7 cellular contexts compared by ENCODE assay signal in the genomic region with DNA sequence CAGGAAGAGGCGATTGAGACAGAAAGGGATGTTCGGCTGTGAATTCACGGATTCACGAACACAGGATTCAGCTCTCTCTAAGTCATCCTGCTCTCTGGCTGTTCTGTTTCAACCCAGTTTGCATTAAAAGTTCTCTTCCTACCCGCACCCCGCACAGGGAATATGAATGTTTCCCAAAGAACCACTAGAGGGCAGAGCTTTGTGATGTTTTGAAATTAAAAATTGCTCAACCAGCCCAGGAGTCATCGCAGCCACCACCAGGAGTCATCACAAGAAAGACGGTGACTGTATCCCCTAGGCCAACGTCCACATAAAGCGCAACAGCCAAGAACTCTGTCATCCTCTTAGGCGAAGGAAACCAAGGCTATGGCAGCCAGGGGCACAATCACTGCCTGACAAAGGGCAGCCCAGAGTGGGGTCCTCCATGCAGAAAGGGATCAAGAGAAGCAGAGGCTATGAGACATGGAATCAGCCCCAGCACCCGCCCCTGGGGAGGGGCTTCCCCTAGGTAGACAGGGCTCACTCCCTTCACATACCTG.
DNase-seq lines count a peak whose midpoint lies in the region; ATAC-seq and TF ChIP-seq lines count a peak whose summit lies in the region.

No MANE protein-coding gene starts in this region.

- H3K4me1 ChIP-seq in tibial nerve, result no peaks in the 10 kb centered on the region

- no peaks in the 10 kb centered on the region for H3K9me3 ChIP-seq in tibial nerve

- H3K27me3 ChIP-seq in kidney epithelial cell (ENCODE audit: control insufficient read depth, insufficient read depth, low read length) (no peaks in the 10 kb centered on the region), tibial nerve (no peaks in the 10 kb centered on the region)

- no peak for TF ChIP-seq EP300 in tibial nerve (IDR thresholded peaks at IDR 0.05)

- no peak for ATAC-seq in HG03469 (IDR thresholded peaks at IDR 0.05; ENCODE audit: unreplicated experiment)

- DNase-seq in Daoy (ENCODE audit: low read depth) (peak; percentile 80), GOT3 (lab: John Stamatoyannopoulos, UW) (peak; percentile 31), NCI-H69 (lab: John Stamatoyannopoulos, UW) (peak; percentile 57), astrocyte of the hippocampus (ENCODE audit: low read depth, low spot score) (peak; percentile 47), kidney epithelial cell (ENCODE audit: low read depth) (no peak), tibial nerve (ENCODE audit: low spot score in 2 of 2) (no peak)

- TF ChIP-seq CTCF in kidney epithelial cell (IDR thresholded peaks at IDR 0.05; ENCODE audit: insufficient read depth, low read length, poor library complexity, severe bottlenecking), result peak; percentile 67
- peak; percentile 20 to 51 (median 39) for TF ChIP-seq CTCF in tibial nerve (IDR thresholded peaks at IDR 0.05)

- WGBS in tibial nerve, 2 donors, result 43 to 45% methylated on average over 12 of the region's 12 CpGs

- no peak overlapping the region for H3K4me3 ChIP-seq in kidney epithelial cell (ENCODE audit: low read depth, low read length)
- no peak overlapping the region for H3K4me3 ChIP-seq in tibial nerve

- H3K36me3 ChIP-seq in kidney epithelial cell (ENCODE audit: control insufficient read depth, insufficient read depth, low read length) (no peaks in the 10 kb centered on the region), tibial nerve (no peaks in the 10 kb centered on the region)

- TF ChIP-seq POLR2A in tibial nerve (IDR thresholded peaks at IDR 0.05), result no peak

- no peak overlapping the region for H3K27ac ChIP-seq in tibial nerve

Comparison
In these comparisons a context has a peak if more than half of its experiments do, and no peak if none do; other contexts are left out.
1. DNase-seq: peak in Daoy (single experiment), GOT3 (single experiment), NCI-H69 (single experiment) and astrocyte of the hippocampus (single experiment); none in kidney epithelial cell (single experiment) and tibial nerve (0 of 2).